In genomic region chr7:32611201-32611691, GRCh38 we compare ENCODE assay signal across 14 cellular contexts.
DNase-seq lines count a peak whose midpoint lies in the region; ATAC-seq and TF ChIP-seq lines count a peak whose summit lies in the region.
"Had no signal": no experiment of that assay in that cellular context is flagged by ENCODE, and none has a peak within 500 bp of the region (broad histone marks: within the 10 kb centered on the region; RNA-seq: fewer than 3 reads in every experiment).

No MANE protein-coding gene starts in this region.

- intact Hi-C loops in heart left ventricle (cut with DNase I), result no loop called here

- H3K4me1 Mint-ChIP-seq in osteocyte (ENCODE audit: unreplicated experiment) (peaks cover 21% of the 10 kb centered on the region), T-helper 17 cell (peaks cover 3% of the 10 kb centered on the region)
- H3K4me1 Mint-ChIP-seq: activated naive CD8-positive, alpha-beta T cell treated with anti-CD3 and anti-CD28 coated beads for 36 hours; natural killer cell had no signal

- H3K4me3 ChIP-seq in AG10803 (ENCODE audit: low read length), result no peak overlapping the region
- no peak overlapping the region for H3K4me3 ChIP-seq in heart left ventricle
- H3K4me3 ChIP-seq: gastrocnemius medialis, skin epidermis, thoracic aorta had no signal

- 47 to 69% (median 62%) methylated on average over 4 of the region's 4 CpGs for WGBS in heart left ventricle, 4 donors

- H3K4me1 ChIP-seq in heart left ventricle, result peaks cover 0 to 22% (median 4%) of the 10 kb centered on the region in 12 donors
- H3K4me1 ChIP-seq: gastrocnemius medialis had no signal

- ATAC-seq in heart left ventricle, result peak; percentile 52 to 84 (median 68)
- no peak for ATAC-seq in GM21367 (IDR thresholded peaks at IDR 0.05; ENCODE audit: unreplicated experiment)
- ATAC-seq in T-helper 17 cell, result no peak
- ATAC-seq: gastrocnemius medialis, natural killer cell had no signal

- TF ChIP-seq CTCF in AG10803 (conservative IDR thresholded peaks at IDR 0.05; ENCODE audit: low read length), result no peak
- TF ChIP-seq CTCF in heart left ventricle (IDR thresholded peaks at IDR 0.05), result no peak
- TF ChIP-seq CTCF in osteocyte (IDR thresholded peaks at IDR 0.05), result no peak

- DNase-seq in AG10803 (ENCODE audit: low read depth), result peak; percentile 50
- peak; percentile 67 for DNase-seq in astrocyte of the hippocampus (ENCODE audit: low read depth, low spot score)
- DNase-seq in heart left ventricle, result no peak
- no peak for DNase-seq in osteocyte (ENCODE audit: extremely low spot score, unreplicated experiment)
- DNase-seq in T-helper 17 cell, result no peak
- DNase-seq in nucleus accumbens (lab: John Stamatoyannopoulos, UW), result no peak
- no peak for DNase-seq in NCI-H1694 treated with DMSO at 0.1 percent for 48 hours (lab: John Stamatoyannopoulos, UW)
- DNase-seq: activated CD4-positive, CD25-positive, alpha-beta regulatory T cell; activated naive CD8-positive, alpha-beta T cell treated with anti-CD3 and anti-CD28 coated beads for 36 hours; gastrocnemius medialis; natural killer cell had no signal

- H3K9me3 Mint-ChIP-seq in osteocyte (ENCODE audit: unreplicated experiment), result no peaks in the 10 kb centered on the region
- H3K9me3 Mint-ChIP-seq: activated naive CD8-positive, alpha-beta T cell treated with anti-CD3 and anti-CD28 coated beads for 36 hours; natural killer cell had no signal

- H3K27ac Mint-ChIP-seq in osteocyte (ENCODE audit: unreplicated experiment) (peak overlapping the region; percentile 81), T-helper 17 cell (no peak overlapping the region)
- H3K27ac Mint-ChIP-seq: activated naive CD8-positive, alpha-beta T cell treated with anti-CD3 and anti-CD28 coated beads for 36 hours; natural killer cell had no signal

- H3K27ac ChIP-seq in heart left ventricle, result peak overlapping the region in 11 of 12 donors; percentile 0 to 78 (median 57)
- H3K27ac ChIP-seq: thoracic aorta had no signal

- H3K36me3 ChIP-seq in heart left ventricle, result no peaks in the 10 kb centered on the region
- H3K36me3 ChIP-seq: gastrocnemius medialis, thoracic aorta had no signal

- H3K9me3 ChIP-seq in heart left ventricle (peaks cover 0 to 6% (median 0%) of the 10 kb centered on the region in 12 donors), T-helper 17 cell (ENCODE audit: control insufficient read depth, low read length, poor library complexity, severe bottlenecking) (no peaks in the 10 kb centered on the region)
- H3K9me3 ChIP-seq: gastrocnemius medialis, thoracic aorta had no signal

- H3K36me3 Mint-ChIP-seq in osteocyte (ENCODE audit: unreplicated experiment) (peaks cover 8% of the 10 kb centered on the region), T-helper 17 cell (ENCODE audit: low read depth) (no peaks in the 10 kb centered on the region)
- H3K36me3 Mint-ChIP-seq: activated naive CD8-positive, alpha-beta T cell treated with anti-CD3 and anti-CD28 coated beads for 36 hours; natural killer cell had no signal

- no peak for TF ChIP-seq POLR2A in heart left ventricle (IDR thresholded peaks at IDR 0.05)

- H3K27me3 ChIP-seq in heart left ventricle, result no peaks in the 10 kb centered on the region
- H3K27me3 ChIP-seq: gastrocnemius medialis had no signal

- H3K27me3 Mint-ChIP-seq in osteocyte (ENCODE audit: unreplicated experiment) (no peaks in the 10 kb centered on the region), T-helper 17 cell (no peaks in the 10 kb centered on the region)
- H3K27me3 Mint-ChIP-seq: activated naive CD8-positive, alpha-beta T cell treated with anti-CD3 and anti-CD28 coated beads for 36 hours had no signal

- H3K4me3 Mint-ChIP-seq in osteocyte (ENCODE audit: unreplicated experiment) (peak overlapping the region; percentile 5), T-helper 17 cell (no peak overlapping the region)
- H3K4me3 Mint-ChIP-seq: activated naive CD8-positive, alpha-beta T cell treated with anti-CD3 and anti-CD28 coated beads for 36 hours; natural killer cell had no signal

Comparison
In these comparisons a context has a peak if more than half of its experiments do, and no peak if none do; other contexts are left out.
1. DNase-seq: peak in AG10803 (single experiment) and astrocyte of the hippocampus (single experiment); none in heart left ventricle (0 of 5), osteocyte (single experiment), T-helper 17 cell (0 of 3), nucleus accumbens (0 of 56) and NCI-H1694 treated with DMSO at 0.1 percent for 48 hours (single experiment).
2. ATAC-seq: peak in heart left ventricle (4 of 4); none in GM21367 (single experiment) and T-helper 17 cell (single experiment).